Comparison of ENCODE assay signal across 34 cellular contexts in the genomic region with DNA sequence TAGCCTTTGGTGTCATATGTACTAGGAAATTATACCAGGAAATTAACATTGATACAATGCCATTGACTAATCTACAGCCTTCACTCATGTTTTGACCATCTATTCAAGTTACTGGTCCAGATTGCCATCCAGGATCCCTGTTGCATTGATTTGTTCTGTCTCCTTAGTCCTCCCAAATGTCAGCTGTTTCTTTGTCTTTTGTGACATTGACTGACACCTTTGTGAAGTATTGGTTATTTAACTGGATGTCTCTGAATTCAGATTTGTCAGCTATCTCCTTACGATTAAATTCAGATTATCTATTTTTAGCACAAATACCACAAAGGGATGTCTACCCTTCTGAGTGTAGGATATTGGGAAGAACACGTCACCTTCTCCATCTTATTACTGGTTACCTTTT.
"Had no signal": no experiment of that assay in that cellular context is flagged by ENCODE, and none has a peak within 500 bp of the region (broad histone marks: within the 10 kb centered on the region; RNA-seq: fewer than 3 reads in every experiment).

No MANE protein-coding gene starts in this region.

- H3K36me3 ChIP-seq: MG63 had no signal

- H3K9me3 ChIP-seq: MG63 had no signal

- H3K27me3 ChIP-seq: MG63 had no signal

- DNase-seq: Karpas-422, Kasumi-1, MG63, MM.1S, MV-4-11, NCI-H1048, NCI-H1092, NCI-H1092 treated with DMSO at 0.1 percent for 48 hours, NCI-H1105, NCI-H1105 treated with DMSO at 0.1 percent for 48 hours, NCI-H1417, NCI-H1417 treated with DMSO at 0.1 percent for 48 hours, NCI-H1436, NCI-H1436 treated with DMSO at 0.1 percent for 48 hours, NCI-H146, NCI-H1694, NCI-H1694 treated with DMSO at 0.1 percent for 48 hours, NCI-H187, NCI-H187 treated with DMSO at 0.1 percent for 48 hours, NCI-H1930, NCI-H2029, NCI-H2029 treated with DMSO at 0.1 percent for 48 hours, NCI-H2081, NCI-H2081 treated with DMSO at 0.1 percent for 48 hours, NCI-H2107, NCI-H2171, NCI-H2171 treated with DMSO at 0.1 percent for 48 hours, NCI-H2227 treated with DMSO at 0.1 percent for 48 hours, NCI-H226, NCI-H345, NCI-H446, NCI-H446 treated with DMSO at 0.1 percent for 48 hours, NCI-H510A, NCI-H510A treated with DMSO at 0.1 percent for 48 hours had no signal

- H3K4me3 ChIP-seq: MG63 had no signal
